1 cellular context compared by ENCODE assay signal in the genomic region with DNA sequence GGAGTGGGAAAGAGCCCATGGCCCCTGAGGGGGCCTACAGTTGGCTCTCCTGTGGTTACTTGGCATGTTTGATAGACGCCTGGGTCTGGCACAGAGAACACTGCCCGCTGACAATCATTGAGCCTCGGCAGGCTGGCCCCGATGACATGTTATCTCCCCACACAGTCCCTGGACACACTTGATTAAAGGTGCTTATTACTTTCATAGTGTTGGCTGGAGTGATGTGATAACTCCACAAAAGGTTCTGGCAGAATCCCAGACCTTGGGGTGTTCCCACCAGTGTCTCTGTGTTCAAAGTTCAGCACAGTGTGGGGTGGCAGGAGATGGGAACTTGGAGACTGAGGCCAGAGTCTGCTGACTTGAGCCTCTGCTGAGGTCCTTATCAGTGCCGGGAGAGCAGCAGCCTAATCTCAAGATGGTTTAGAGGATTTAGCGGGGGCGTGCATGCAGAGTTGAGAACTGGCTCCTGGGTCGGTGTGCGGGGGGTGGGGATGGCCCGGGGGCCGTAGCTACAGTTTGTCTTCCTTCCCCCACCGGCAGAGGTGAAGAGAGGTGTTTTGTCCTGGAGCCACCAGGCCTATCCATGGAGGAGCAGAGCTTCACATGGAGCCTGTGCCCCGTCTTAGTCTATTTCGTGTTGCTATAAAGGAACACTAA.
TF ChIP-seq lines count a peak whose summit lies in the region.

No MANE protein-coding gene starts in this region.

TF ChIP-seq in K562, 482 proteins besides CTCF, POLR2A, EP300 and RAD21 (continued from another document):
- TF ChIP-seq, protein P1, sequence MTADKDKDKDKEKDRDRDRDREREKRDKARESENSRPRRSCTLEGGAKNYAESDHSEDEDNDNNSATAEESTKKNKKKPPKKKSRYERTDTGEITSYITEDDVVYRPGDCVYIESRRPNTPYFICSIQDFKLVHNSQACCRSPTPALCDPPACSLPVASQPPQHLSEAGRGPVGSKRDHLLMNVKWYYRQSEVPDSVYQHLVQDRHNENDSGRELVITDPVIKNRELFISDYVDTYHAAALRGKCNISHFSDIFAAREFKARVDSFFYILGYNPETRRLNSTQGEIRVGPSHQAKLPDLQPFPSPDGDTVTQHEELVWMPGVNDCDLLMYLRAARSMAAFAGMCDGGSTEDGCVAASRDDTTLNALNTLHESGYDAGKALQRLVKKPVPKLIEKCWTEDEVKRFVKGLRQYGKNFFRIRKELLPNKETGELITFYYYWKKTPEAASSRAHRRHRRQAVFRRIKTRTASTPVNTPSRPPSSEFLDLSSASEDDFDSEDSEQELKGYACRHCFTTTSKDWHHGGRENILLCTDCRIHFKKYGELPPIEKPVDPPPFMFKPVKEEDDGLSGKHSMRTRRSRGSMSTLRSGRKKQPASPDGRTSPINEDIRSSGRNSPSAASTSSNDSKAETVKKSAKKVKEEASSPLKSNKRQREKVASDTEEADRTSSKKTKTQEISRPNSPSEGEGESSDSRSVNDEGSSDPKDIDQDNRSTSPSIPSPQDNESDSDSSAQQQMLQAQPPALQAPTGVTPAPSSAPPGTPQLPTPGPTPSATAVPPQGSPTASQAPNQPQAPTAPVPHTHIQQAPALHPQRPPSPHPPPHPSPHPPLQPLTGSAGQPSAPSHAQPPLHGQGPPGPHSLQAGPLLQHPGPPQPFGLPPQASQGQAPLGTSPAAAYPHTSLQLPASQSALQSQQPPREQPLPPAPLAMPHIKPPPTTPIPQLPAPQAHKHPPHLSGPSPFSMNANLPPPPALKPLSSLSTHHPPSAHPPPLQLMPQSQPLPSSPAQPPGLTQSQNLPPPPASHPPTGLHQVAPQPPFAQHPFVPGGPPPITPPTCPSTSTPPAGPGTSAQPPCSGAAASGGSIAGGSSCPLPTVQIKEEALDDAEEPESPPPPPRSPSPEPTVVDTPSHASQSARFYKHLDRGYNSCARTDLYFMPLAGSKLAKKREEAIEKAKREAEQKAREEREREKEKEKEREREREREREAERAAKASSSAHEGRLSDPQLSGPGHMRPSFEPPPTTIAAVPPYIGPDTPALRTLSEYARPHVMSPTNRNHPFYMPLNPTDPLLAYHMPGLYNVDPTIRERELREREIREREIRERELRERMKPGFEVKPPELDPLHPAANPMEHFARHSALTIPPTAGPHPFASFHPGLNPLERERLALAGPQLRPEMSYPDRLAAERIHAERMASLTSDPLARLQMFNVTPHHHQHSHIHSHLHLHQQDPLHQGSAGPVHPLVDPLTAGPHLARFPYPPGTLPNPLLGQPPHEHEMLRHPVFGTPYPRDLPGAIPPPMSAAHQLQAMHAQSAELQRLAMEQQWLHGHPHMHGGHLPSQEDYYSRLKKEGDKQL (CRISPR knock-in tag; IDR thresholded peaks at IDR 0.05; ENCODE audit: borderline replicate concordance): no peak
- TF ChIP-seq GATAD2A (IDR thresholded peaks at IDR 0.05) (0 out of 2 replicates have a peak, but pooled peaks have one; percentile 31), ZNF583 (CRISPR knock-in tag; IDR thresholded peaks at IDR 0.05) (0 out of 2 replicates have a peak, but pooled peaks have one; percentile 41), TBL1XR1 (IDR thresholded peaks at IDR 0.05; ENCODE audit: low read length in 2 of 2) (peak in 1 of 2 experiments; percentile 60; a peak in 1 of 4 replicates), NUFIP1 (IDR thresholded peaks at IDR 0.05; ENCODE audit: partially characterized antibody) (no peak), ZNF766 (CRISPR knock-in tag; conservative IDR thresholded peaks at IDR 0.05) (no peak; the same call in 1 of the 2 replicates), MTA3 (IDR thresholded peaks at IDR 0.05; ENCODE audit: borderline replicate concordance) (peak; percentile 70; the same call in 1 of the 2 replicates), CREM (IDR thresholded peaks at IDR 0.05; ENCODE audit: low read depth) (peak; percentile 67), EGR1 (conservative IDR thresholded peaks at IDR 0.05) (peak; percentile 90), ZBED1 (IDR thresholded peaks at IDR 0.05) (0 out of 2 replicates have a peak, but pooled peaks have one; percentile 30), KDM1A (IDR thresholded peaks at IDR 0.05) (peak; percentile 82 to 83), MECOM (CRISPR knock-in tag; IDR thresholded peaks at IDR 0.05) (no peak), PHB2 (IDR thresholded peaks at IDR 0.05; ENCODE audit: low read depth) (peak; percentile 67; the same call in 1 of the 2 replicates)
- TF ChIP-seq, protein P2, sequence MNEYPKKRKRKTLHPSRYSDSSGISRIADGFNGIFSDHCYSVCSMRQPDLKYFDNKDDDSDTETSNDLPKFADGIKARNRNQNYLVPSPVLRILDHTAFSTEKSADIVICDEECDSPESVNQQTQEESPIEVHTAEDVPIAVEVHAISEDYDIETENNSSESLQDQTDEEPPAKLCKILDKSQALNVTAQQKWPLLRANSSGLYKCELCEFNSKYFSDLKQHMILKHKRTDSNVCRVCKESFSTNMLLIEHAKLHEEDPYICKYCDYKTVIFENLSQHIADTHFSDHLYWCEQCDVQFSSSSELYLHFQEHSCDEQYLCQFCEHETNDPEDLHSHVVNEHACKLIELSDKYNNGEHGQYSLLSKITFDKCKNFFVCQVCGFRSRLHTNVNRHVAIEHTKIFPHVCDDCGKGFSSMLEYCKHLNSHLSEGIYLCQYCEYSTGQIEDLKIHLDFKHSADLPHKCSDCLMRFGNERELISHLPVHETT (CRISPR knock-in tag; conservative IDR thresholded peaks at IDR 0.05 in 1 of 2, IDR thresholded peaks at IDR 0.05 in 1 of 2): peak in 1 of 2 experiments; percentile 49; a peak in 1 of 4 replicates
- TF ChIP-seq, protein P3, sequence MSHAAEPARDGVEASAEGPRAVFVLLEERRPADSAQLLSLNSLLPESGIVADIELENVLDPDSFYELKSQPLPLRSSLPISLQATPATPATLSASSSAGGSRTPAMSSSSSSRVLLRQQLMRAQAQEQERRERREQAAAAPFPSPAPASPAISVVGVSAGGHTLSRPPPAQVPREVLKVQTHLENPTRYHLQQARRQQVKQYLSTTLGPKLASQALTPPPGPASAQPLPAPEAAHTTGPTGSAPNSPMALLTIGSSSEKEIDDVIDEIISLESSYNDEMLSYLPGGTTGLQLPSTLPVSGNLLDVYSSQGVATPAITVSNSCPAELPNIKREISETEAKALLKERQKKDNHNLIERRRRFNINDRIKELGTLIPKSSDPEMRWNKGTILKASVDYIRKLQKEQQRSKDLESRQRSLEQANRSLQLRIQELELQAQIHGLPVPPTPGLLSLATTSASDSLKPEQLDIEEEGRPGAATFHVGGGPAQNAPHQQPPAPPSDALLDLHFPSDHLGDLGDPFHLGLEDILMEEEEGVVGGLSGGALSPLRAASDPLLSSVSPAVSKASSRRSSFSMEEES (CRISPR knock-in tag; IDR thresholded peaks at IDR 0.05): no peak
- TF ChIP-seq, protein P4, sequence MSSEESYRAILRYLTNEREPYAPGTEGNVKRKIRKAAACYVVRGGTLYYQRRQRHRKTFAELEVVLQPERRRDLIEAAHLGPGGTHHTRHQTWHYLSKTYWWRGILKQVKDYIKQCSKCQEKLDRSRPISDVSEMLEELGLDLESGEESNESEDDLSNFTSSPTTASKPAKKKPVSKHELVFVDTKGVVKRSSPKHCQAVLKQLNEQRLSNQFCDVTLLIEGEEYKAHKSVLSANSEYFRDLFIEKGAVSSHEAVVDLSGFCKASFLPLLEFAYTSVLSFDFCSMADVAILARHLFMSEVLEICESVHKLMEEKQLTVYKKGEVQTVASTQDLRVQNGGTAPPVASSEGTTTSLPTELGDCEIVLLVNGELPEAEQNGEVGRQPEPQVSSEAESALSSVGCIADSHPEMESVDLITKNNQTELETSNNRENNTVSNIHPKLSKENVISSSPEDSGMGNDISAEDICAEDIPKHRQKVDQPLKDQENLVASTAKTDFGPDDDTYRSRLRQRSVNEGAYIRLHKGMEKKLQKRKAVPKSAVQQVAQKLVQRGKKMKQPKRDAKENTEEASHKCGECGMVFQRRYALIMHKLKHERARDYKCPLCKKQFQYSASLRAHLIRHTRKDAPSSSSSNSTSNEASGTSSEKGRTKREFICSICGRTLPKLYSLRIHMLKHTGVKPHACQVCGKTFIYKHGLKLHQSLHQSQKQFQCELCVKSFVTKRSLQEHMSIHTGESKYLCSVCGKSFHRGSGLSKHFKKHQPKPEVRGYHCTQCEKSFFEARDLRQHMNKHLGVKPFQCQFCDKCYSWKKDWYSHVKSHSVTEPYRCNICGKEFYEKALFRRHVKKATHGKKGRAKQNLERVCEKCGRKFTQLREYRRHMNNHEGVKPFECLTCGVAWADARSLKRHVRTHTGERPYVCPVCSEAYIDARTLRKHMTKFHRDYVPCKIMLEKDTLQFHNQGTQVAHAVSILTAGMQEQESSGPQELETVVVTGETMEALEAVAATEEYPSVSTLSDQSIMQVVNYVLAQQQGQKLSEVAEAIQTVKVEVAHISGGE (CRISPR knock-in tag; IDR thresholded peaks at IDR 0.05): peak in 1 of 3 experiments; percentile 62; a peak in 2 of 6 replicates
- TF ChIP-seq, protein P5, sequence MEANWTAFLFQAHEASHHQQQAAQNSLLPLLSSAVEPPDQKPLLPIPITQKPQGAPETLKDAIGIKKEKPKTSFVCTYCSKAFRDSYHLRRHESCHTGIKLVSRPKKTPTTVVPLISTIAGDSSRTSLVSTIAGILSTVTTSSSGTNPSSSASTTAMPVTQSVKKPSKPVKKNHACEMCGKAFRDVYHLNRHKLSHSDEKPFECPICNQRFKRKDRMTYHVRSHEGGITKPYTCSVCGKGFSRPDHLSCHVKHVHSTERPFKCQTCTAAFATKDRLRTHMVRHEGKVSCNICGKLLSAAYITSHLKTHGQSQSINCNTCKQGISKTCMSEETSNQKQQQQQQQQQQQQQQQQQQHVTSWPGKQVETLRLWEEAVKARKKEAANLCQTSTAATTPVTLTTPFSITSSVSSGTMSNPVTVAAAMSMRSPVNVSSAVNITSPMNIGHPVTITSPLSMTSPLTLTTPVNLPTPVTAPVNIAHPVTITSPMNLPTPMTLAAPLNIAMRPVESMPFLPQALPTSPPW (CRISPR knock-in tag; IDR thresholded peaks at IDR 0.05): peak; percentile 81
